24 cellular contexts compared by ENCODE assay signal in the genomic region with DNA sequence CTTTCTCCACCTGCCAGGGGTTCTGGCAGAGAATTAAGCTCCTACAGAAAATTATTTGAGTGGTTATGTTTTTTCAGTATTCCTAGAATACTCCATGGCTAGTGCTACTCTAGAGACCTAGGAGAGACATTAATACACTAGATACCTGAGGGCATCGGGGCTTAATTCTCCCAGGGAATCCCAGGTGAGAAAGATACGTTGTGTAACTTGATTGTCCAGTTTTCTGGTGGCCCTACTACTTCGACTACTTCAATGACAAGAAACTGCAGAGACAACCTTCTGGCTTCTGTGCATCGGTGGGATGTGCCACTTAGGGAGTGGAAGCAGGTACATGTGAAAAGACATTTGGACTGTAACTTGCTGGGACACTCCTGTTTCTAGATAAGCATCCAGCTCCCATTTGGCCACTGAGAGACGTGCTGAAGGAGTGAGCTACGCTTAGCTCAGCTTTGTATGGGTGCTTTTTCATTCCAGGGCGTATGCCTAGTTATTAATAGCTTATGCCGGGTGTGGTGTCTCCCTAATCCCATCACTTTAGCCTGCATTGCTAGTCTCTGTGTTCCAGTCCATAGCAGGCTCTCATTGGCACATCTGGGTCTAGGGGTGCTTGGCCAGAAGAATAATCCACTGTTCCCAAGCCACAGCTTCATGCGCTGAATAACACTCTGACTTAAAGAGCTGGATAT.
"Had no signal": no experiment of that assay in that cellular context is flagged by ENCODE, and none has a peak within 500 bp of the region (broad histone marks: within the 10 kb centered on the region; RNA-seq: fewer than 3 reads in every experiment).

No MANE protein-coding gene starts in this region.

- DNase-seq: activated CD4-positive, alpha-beta T cell treated with anti-CD3 and anti-CD28 coated beads for 1 hour; activated CD8-positive, alpha-beta memory T cell treated with anti-CD3 and anti-CD28 coated beads, Interleukin-2, amount 50 U/mL, for 4 hours; activated T-cell treated with anti-CD3 and anti-CD28 coated beads, Interleukin-2, amount 50 U/mL, for 24 hours; aorta; cerebellar nuclear complex; foreskin fibroblast; immature natural killer cell; kidney glomerular epithelial cell; left lung; mammary epithelial cell; ovary; stimulated activated CD4-positive, alpha-beta T cell treated with anti-CD3 and anti-CD28 coated beads, Interleukin-2, amount 100 ng/mL, for 24 hours; stomach had no signal

- ATAC-seq: activated naive CD4-positive, alpha-beta T cell treated with anti-CD3 and anti-CD28 coated beads, Interleukin-2, amount 50 U/mL, for 72 hours; activated T-helper 17 cell treated with anti-CD3 and anti-CD28 coated beads, Interleukin-2, amount 50 U/mL, for 72 hours; left lung had no signal

- FAIRE-seq: urothelium cell line had no signal

- H3K27ac ChIP-seq: brain microvascular endothelial cell, coronary artery, left lung, neutrophil, ovary, prostate gland, stomach, suprapubic skin, tibial nerve had no signal

- H3K9me3 ChIP-seq: left lung, neutrophil, ovary, prostate gland, stomach, suprapubic skin, tibial nerve had no signal

- H3K27me3 ChIP-seq: brain microvascular endothelial cell, hepatocyte, left lung, ovary, stomach, suprapubic skin, tibial nerve had no signal

- H3K79me2 ChIP-seq: hepatocyte had no signal

- H3K4me3 ChIP-seq: coronary artery, hepatocyte, left lung, ovary, prostate gland, skin epidermis, stomach, suprapubic skin, tibial nerve had no signal

- H2AFZ ChIP-seq: hepatocyte had no signal

- H3K4me1 ChIP-seq: left lung, prostate gland, stomach had no signal

- H3K4me2 ChIP-seq: hepatocyte had no signal

- H3K36me3 ChIP-seq: brain microvascular endothelial cell, left lung, neutrophil, ovary, prostate gland, stomach, suprapubic skin, tibial nerve had no signal
